ENCODE assay signal across 10 cellular contexts in the genomic region with DNA sequence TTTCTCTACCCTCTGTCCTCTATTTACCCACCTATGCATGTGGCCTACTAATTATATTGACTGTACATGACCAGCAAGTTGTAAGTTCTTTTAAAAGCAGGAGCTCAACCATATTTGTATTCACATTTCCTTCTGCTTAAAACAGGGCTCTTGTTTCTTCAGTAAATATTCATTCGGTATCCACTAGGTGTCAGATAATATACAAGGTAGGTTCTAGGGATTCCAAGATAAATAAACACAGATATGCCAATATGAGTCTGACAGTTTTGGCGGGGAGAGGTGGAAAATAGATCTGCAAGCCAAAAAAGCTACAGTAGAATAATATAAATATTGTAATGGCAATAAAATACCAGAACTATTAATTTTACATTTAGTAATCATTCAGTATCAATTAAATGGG.
A peak's percentile ranks its signal among the peaks of the same experiment; 100 is the strongest.
DNase-seq lines count a peak whose midpoint lies in the region; ATAC-seq and TF ChIP-seq lines count a peak whose summit lies in the region.
"Had no signal": no experiment of that assay in that cellular context is flagged by ENCODE, and none has a peak within 500 bp of the region (broad histone marks: within the 10 kb centered on the region; RNA-seq: fewer than 3 reads in every experiment).

No MANE protein-coding gene starts in this region.

- TF ChIP-seq CTCF in choroid plexus epithelial cell (conservative IDR thresholded peaks at IDR 0.05; ENCODE audit: low read depth, low read length) = peak; percentile 33
- TF ChIP-seq CTCF in retinal pigment epithelial cell (conservative IDR thresholded peaks at IDR 0.05; ENCODE audit: low read depth, low read length) = peak; percentile 4

- DNase-seq in SIG-M5 treated with dmso at 0.1 percent for 504 hours (lab: John Stamatoyannopoulos, UW; ENCODE audit: unreplicated experiment) = peak; percentile 52
- DNase-seq in SIG-M5 (lab: John Stamatoyannopoulos, UW) = no peak
- DNase-seq in NCI-H2227 treated with DMSO at 0.1 percent for 48 hours (lab: John Stamatoyannopoulos, UW) = peak; percentile 8
- peak; percentile 49 for DNase-seq in choroid plexus epithelial cell (ENCODE audit: low read depth)
- DNase-seq in retinal pigment epithelial cell (ENCODE audit: low read depth) = no peak
- DNase-seq in activated gamma-delta T cell treated with Interleukin-2 at 50 U/mL for 16 hours = no peak
- DNase-seq: KBM-7 had no signal

- ATAC-seq in GM19463 (IDR thresholded peaks at IDR 0.05; ENCODE audit: unreplicated experiment) = no peak
- no peak for ATAC-seq in HG02571 (IDR thresholded peaks at IDR 0.05; ENCODE audit: unreplicated experiment)

- H3K4me3 ChIP-seq in choroid plexus epithelial cell (ENCODE audit: low read depth, low read length) (no peak overlapping the region), retinal pigment epithelial cell (ENCODE audit: low read length) (no peak overlapping the region)
- H3K4me3 ChIP-seq: BLaER1 treated with 17β-estradiol and CSF1 and Interleukin-3, amounts not matched to agents 10 nM and 100 nM had no signal

Comparison
In these comparisons a context has a peak if more than half of its experiments do, and no peak if none do; other contexts are left out.
1. DNase-seq: peak in SIG-M5 treated with dmso at 0.1 percent for 504 hours (single experiment), NCI-H2227 treated with DMSO at 0.1 percent for 48 hours (single experiment) and choroid plexus epithelial cell (single experiment); none in SIG-M5 (single experiment), retinal pigment epithelial cell (single experiment) and activated gamma-delta T cell treated with Interleukin-2 at 50 U/mL for 16 hours (single experiment).